ENCODE assay signal across 8 cellular contexts in genomic region chr1:45543599-45544417, GRCh38. TPM values are rescaled to one million over a fixed set of nuclear protein-coding genes. Genes with fewer than 3 reads are reported as not detected.
DNase-seq lines count a peak whose midpoint lies in the region; ATAC-seq, FAIRE-seq and TF ChIP-seq lines count a peak whose summit lies in the region.

No MANE protein-coding gene starts in this region.

- intact Hi-C loops in cardiac septum (cut with DNase I), result no loop called here

- no peak for TF ChIP-seq CTCF in chondrocyte (IDR thresholded peaks at IDR 0.05)

- H3K4me3 Mint-ChIP-seq in chondrocyte (ENCODE audit: unreplicated experiment), result no peak overlapping the region

- FAIRE-seq in frontal cortex (lab: Jason Lieb, UNC), result no peak

- ATAC-seq in GM18520 (IDR thresholded peaks at IDR 0.05; ENCODE audit: unreplicated experiment), result peak; percentile 41

- no peaks in the 10 kb centered on the region for H3K36me3 Mint-ChIP-seq in chondrocyte (ENCODE audit: low read depth)

- no peaks in the 10 kb centered on the region for H3K4me1 Mint-ChIP-seq in chondrocyte (ENCODE audit: low read depth)

- DNase-seq in NCI-H226, result peak; percentile 66
- DNase-seq in activated T-cell treated with anti-CD3 and anti-CD28 coated beads for 1 hour (ENCODE audit: low read depth), result peak; percentile 48
- peak; percentile 86 for DNase-seq in cardiac septum (ENCODE audit: low spot score)
- peak; percentile 37 to 51 for DNase-seq in stimulated activated CD4-positive, alpha-beta T cell treated with anti-CD3 and anti-CD28 coated beads, Interleukin-15, amount 100 ng/mL, for 1 hour (ENCODE audit: low read depth in 1 of 2, low spot score in 1 of 2)
- DNase-seq in chondrocyte (ENCODE audit: low spot score), result no peak
- no peak for DNase-seq in frontal cortex (ENCODE audit: low spot score in 2 of 2)
- no peak for DNase-seq in NCI-H748 (lab: John Stamatoyannopoulos, UW; ENCODE audit: unreplicated experiment)

- H3K27me3 Mint-ChIP-seq in chondrocyte (ENCODE audit: low read depth), result no peaks in the 10 kb centered on the region

- no peaks in the 10 kb centered on the region for H3K9me3 Mint-ChIP-seq in chondrocyte (ENCODE audit: low read depth)

- H3K27ac Mint-ChIP-seq in chondrocyte (ENCODE audit: unreplicated experiment), result no peak overlapping the region

RNA-seq across cellular contexts. Expression of gene AKR1A1, which starts 6.8 kb away (rescaled TPM):
- total RNA-seq in cardiac septum (47.3 TPM), chondrocyte (154 to 206 TPM (median 167 TPM) in 3 replicates), frontal cortex (74.6 TPM)

RNA-seq across cellular contexts. Expression of gene PRDX1, which starts 22.1 kb away (rescaled TPM):
- total RNA-seq in cardiac septum (267 TPM), chondrocyte (291 to 523 TPM (median 297 TPM) in 3 replicates), frontal cortex (217 TPM)

RNA-seq across cellular contexts. Expression of gene NASP, which starts 40.0 kb away (rescaled TPM):
- total RNA-seq in cardiac septum (30.1 TPM), chondrocyte (38.9 to 76.9 TPM (median 42.3 TPM) in 3 replicates), frontal cortex (59.5 TPM)

RNA-seq across cellular contexts. Expression of gene MMACHC, which starts 43.7 kb away (rescaled TPM):
- total RNA-seq in cardiac septum (8.7 TPM), chondrocyte (4.6 to 8.9 TPM (median 5.9 TPM) in 3 replicates), frontal cortex (2.0 TPM)

RNA-seq across cellular contexts. Expression of gene CCDC163, which starts 43.9 kb away (rescaled TPM):
- total RNA-seq in cardiac septum (0.38 TPM), chondrocyte (1.6 to 2.0 TPM (median 1.8 TPM) in 3 replicates), frontal cortex (under 0.01 TPM)

Comparison
In these comparisons a context has a peak if more than half of its experiments do, and no peak if none do; other contexts are left out.
1. DNase-seq: peak in NCI-H226 (single experiment), activated T-cell treated with anti-CD3 and anti-CD28 coated beads for 1 hour (single experiment), cardiac septum (single experiment) and stimulated activated CD4-positive, alpha-beta T cell treated with anti-CD3 and anti-CD28 coated beads, Interleukin-15, amount 100 ng/mL, for 1 hour (2 of 2); none in chondrocyte (single experiment), frontal cortex (0 of 2) and NCI-H748 (single experiment).